18 cellular contexts compared by ENCODE assay signal in the genomic region with DNA sequence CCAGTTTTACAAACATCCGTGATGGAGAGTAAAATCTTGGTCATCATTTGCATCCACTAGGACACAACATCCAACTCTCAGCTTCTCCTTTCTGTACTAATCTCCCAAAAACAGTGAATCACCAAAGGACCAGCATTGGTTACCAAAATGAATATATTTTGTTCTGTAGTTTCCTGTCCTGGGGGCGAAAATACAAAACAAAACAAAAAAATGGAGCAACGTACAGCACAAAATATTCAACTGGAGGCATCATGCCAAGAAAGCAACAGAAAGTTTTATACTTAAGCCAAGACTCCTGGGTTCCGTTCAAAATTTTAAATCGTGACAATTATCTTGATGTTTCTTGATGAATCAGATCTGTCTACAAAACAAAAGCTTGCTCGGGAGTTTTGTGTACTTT.
DNase-seq lines count a peak whose midpoint lies in the region; ATAC-seq, FAIRE-seq and TF ChIP-seq lines count a peak whose summit lies in the region.
"Had no signal": no experiment of that assay in that cellular context is flagged by ENCODE, and none has a peak within 500 bp of the region (broad histone marks: within the 10 kb centered on the region; RNA-seq: fewer than 3 reads in every experiment).

No MANE protein-coding gene starts in this region.

- no peaks in the 10 kb centered on the region for H3K9me3 Mint-ChIP-seq in activated naive CD4-positive, alpha-beta T cell treated with anti-CD3 and anti-CD28 coated beads, Interleukin-2, amount 50 U/mL, for 72 hours
- no peaks in the 10 kb centered on the region for H3K9me3 Mint-ChIP-seq in stimulated activated naive CD8-positive, alpha-beta T cell treated with anti-CD3 and anti-CD28 coated beads, Interleukin-15, amount 100 ng/mL, for 72 hours
- H3K9me3 Mint-ChIP-seq: activated T-helper 1 cell treated with anti-CD3 and anti-CD28 coated beads, Interleukin-12 subunit alpha, Interleukin-12 subunit beta, Interleukin-2, Interleukin-4 antibody, amounts not matched to agents 30 ng/mL and 10 ng/mL and 1 ng/mL, durations not matched to agents 14 hours and 24 hours and 36 hours; naive B cell had no signal

- no peaks in the 10 kb centered on the region for H3K4me1 Mint-ChIP-seq in stimulated activated naive CD8-positive, alpha-beta T cell treated with anti-CD3 and anti-CD28 coated beads, Interleukin-15, amount 100 ng/mL, for 72 hours
- H3K4me1 Mint-ChIP-seq: naive B cell had no signal

- DNase-seq in left ventricle myocardium inferior (no peak), Right ventricle myocardium inferior (ENCODE audit: missing footprints) (no peak), bronchial epithelial cell (ENCODE audit: low read depth) (peak; percentile 18), left kidney (ENCODE audit: low read depth, low spot score) (peak; percentile 18)
- DNase-seq in activated naive CD4-positive, alpha-beta T cell treated with anti-CD3 and anti-CD28 coated beads, Interleukin-2, amount 50 U/mL, for 72 hours (ENCODE audit: low spot score in 2 of 2) = no peak
- no peak for DNase-seq in stimulated activated naive CD8-positive, alpha-beta T cell treated with anti-CD3 and anti-CD28 coated beads, Interleukin-15, amount 100 ng/mL, for 72 hours
- DNase-seq: activated CD4-positive, alpha-beta T cell treated with anti-CD3 and anti-CD28 coated beads, Interleukin-2, amount 50 U/mL, for 1 hour; central memory CD4-positive, alpha-beta T cell; naive B cell; NCI-H1417; NCI-H510A treated with DMSO at 0.1 percent for 48 hours; thyroid gland had no signal

- no peak for FAIRE-seq in bronchial epithelial cell (lab: Jason Lieb, UNC)
- FAIRE-seq: islet of Langerhans, RCC 7860 had no signal

- H3K36me3 Mint-ChIP-seq in activated naive CD4-positive, alpha-beta T cell treated with anti-CD3 and anti-CD28 coated beads, Interleukin-2, amount 50 U/mL, for 72 hours = no peaks in the 10 kb centered on the region
- H3K36me3 Mint-ChIP-seq: naive B cell had no signal

- intact Hi-C loops in left ventricle myocardium inferior (cut with micrococcal nuclease) = no loop called here
- intact Hi-C loops in Right ventricle myocardium inferior (cut with DNase I) = no loop called here

- H3K27me3 Mint-ChIP-seq in stimulated activated naive CD8-positive, alpha-beta T cell treated with anti-CD3 and anti-CD28 coated beads, Interleukin-15, amount 100 ng/mL, for 72 hours = no peaks in the 10 kb centered on the region
- H3K27me3 Mint-ChIP-seq: naive B cell had no signal

- no peak overlapping the region for H3K4me3 Mint-ChIP-seq in stimulated activated naive CD8-positive, alpha-beta T cell treated with anti-CD3 and anti-CD28 coated beads, Interleukin-15, amount 100 ng/mL, for 72 hours
- H3K4me3 Mint-ChIP-seq: activated T-helper 1 cell treated with anti-CD3 and anti-CD28 coated beads, Interleukin-12 subunit alpha, Interleukin-12 subunit beta, Interleukin-2, Interleukin-4 antibody, amounts not matched to agents 30 ng/mL and 10 ng/mL and 1 ng/mL, durations not matched to agents 14 hours and 24 hours and 36 hours; naive B cell had no signal

- no peak for TF ChIP-seq CTCF in left ventricle myocardium inferior (IDR thresholded peaks at IDR 0.05; ENCODE audit: borderline replicate concordance)
- no peak for TF ChIP-seq CTCF in bronchial epithelial cell (IDR thresholded peaks at IDR 0.05; ENCODE audit: insufficient read depth, low read length, severe bottlenecking)

- no peaks in the 10 kb centered on the region for H3K36me3 ChIP-seq in left ventricle myocardium inferior
- peaks cover 2% of the 10 kb centered on the region for H3K36me3 ChIP-seq in bronchial epithelial cell (ENCODE audit: control insufficient read depth, insufficient read depth, low read length)
- H3K36me3 ChIP-seq: thyroid gland had no signal

- no peaks in the 10 kb centered on the region for H3K9me3 ChIP-seq in left ventricle myocardium inferior (replicated peaks)
- H3K9me3 ChIP-seq: thyroid gland had no signal

- no peaks in the 10 kb centered on the region for H3K4me1 ChIP-seq in left ventricle myocardium inferior
- H3K4me1 ChIP-seq: thyroid gland had no signal

- no peak for ATAC-seq in Right ventricle myocardium inferior
- no peak for ATAC-seq in activated naive CD4-positive, alpha-beta T cell treated with anti-CD3 and anti-CD28 coated beads, Interleukin-2, amount 50 U/mL, for 72 hours
- ATAC-seq in stimulated activated naive CD8-positive, alpha-beta T cell treated with anti-CD3 and anti-CD28 coated beads, Interleukin-15, amount 100 ng/mL, for 72 hours = no peak
- ATAC-seq in HG03354 (IDR thresholded peaks at IDR 0.05; ENCODE audit: poor library complexity, severe bottlenecking, unreplicated experiment) = no peak
- no peak for ATAC-seq in GM19035 (IDR thresholded peaks at IDR 0.05; ENCODE audit: unreplicated experiment)

- H3K27ac Mint-ChIP-seq in activated naive CD4-positive, alpha-beta T cell treated with anti-CD3 and anti-CD28 coated beads, Interleukin-2, amount 50 U/mL, for 72 hours = no peak overlapping the region
- H3K27ac Mint-ChIP-seq in stimulated activated naive CD8-positive, alpha-beta T cell treated with anti-CD3 and anti-CD28 coated beads, Interleukin-15, amount 100 ng/mL, for 72 hours = no peak overlapping the region
- H3K27ac Mint-ChIP-seq: activated T-helper 1 cell treated with anti-CD3 and anti-CD28 coated beads, Interleukin-12 subunit alpha, Interleukin-12 subunit beta, Interleukin-2, Interleukin-4 antibody, amounts not matched to agents 30 ng/mL and 10 ng/mL and 1 ng/mL, durations not matched to agents 14 hours and 24 hours and 36 hours; naive B cell had no signal

- no peak overlapping the region for H3K27ac ChIP-seq in left ventricle myocardium inferior (replicated peaks)
- H3K27ac ChIP-seq: 22Rv1, thyroid gland had no signal

- H3K27me3 ChIP-seq in left ventricle myocardium inferior (ENCODE audit: low read depth) (no peaks in the 10 kb centered on the region), bronchial epithelial cell (ENCODE audit: control insufficient read depth, insufficient read depth, low read length) (no peaks in the 10 kb centered on the region)
- H3K27me3 ChIP-seq: thyroid gland had no signal

- H3K4me3 ChIP-seq in left ventricle myocardium inferior (peak overlapping the region; percentile 12), bronchial epithelial cell (ENCODE audit: low read depth, low read length) (no peak overlapping the region)
- H3K4me3 ChIP-seq: thyroid gland had no signal

Comparison
In these comparisons a context has a peak if more than half of its experiments do, and no peak if none do; other contexts are left out.
1. DNase-seq: peak in bronchial epithelial cell (single experiment) and left kidney (single experiment); none in left ventricle myocardium inferior (single experiment), Right ventricle myocardium inferior (single experiment), activated naive CD4-positive, alpha-beta T cell treated with anti-CD3 and anti-CD28 coated beads, Interleukin-2, amount 50 U/mL, for 72 hours (0 of 2) and stimulated activated naive CD8-positive, alpha-beta T cell treated with anti-CD3 and anti-CD28 coated beads, Interleukin-15, amount 100 ng/mL, for 72 hours (0 of 2).